Comparison of ENCODE assay signal across 23 cellular contexts in the genomic region with DNA sequence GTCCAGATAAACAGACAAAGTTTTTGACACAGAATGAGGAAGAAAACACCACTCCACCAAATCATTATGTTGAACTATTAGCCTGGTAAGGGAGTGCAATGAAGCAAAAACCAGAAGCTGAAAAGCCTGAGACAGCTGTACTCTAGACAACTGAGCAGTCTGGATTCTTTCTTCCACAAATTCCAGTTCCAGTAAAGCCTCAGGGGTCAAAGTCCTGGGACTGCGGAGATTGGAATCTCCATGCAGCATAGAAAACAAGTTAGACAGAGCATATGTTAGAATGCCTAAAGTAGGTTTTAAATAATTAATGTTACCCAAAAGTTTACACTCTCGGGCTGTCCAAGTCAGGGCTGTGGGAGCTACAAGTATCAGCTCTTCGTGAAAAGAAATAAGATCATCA.
DNase-seq lines count a peak whose midpoint lies in the region; TF ChIP-seq lines count a peak whose summit lies in the region.
"Had no signal": no experiment of that assay in that cellular context is flagged by ENCODE, and none has a peak within 500 bp of the region (broad histone marks: within the 10 kb centered on the region; RNA-seq: fewer than 3 reads in every experiment).

No MANE protein-coding gene starts in this region.

- H3K79me2 ChIP-seq in smooth muscle cell (ENCODE audit: low read depth): no peaks in the 10 kb centered on the region

- H3K27ac Mint-ChIP-seq in Caco-2 (ENCODE audit: unreplicated experiment): peak overlapping the region; percentile 23
- H3K27ac Mint-ChIP-seq in endodermal cell: no peak overlapping the region
- no peak overlapping the region for H3K27ac Mint-ChIP-seq in nephron progenitor cell
- H3K27ac Mint-ChIP-seq: IgD-negative memory B cell had no signal

- WGBS in endodermal cell (ENCODE audit: insufficient coverage in 1 of 2, insufficient read length in 1 of 2), 2 experiments: 88 to 100% methylated on average over 1 to 3 of the region's 3 CpGs
- 72% methylated on average over 3 of the region's 3 CpGs for WGBS in smooth muscle cell (ENCODE audit: low lambda C conversion rate)

- no peaks in the 10 kb centered on the region for H3K36me3 ChIP-seq in Caco-2 (ENCODE audit: control insufficient read depth, insufficient read depth, low read length)
- no peaks in the 10 kb centered on the region for H3K36me3 ChIP-seq in endodermal cell (ENCODE audit: control insufficient read depth, insufficient read depth, low read length)
- no peaks in the 10 kb centered on the region for H3K36me3 ChIP-seq in smooth muscle cell (ENCODE audit: low read depth)
- H3K36me3 ChIP-seq in tibial artery: no peaks in the 10 kb centered on the region

- TF ChIP-seq CTCF in Caco-2 (IDR thresholded peaks at IDR 0.05; ENCODE audit: insufficient read depth in 1 of 2, low read depth in 1 of 2, low read length in 1 of 2, severe bottlenecking in 1 of 2, unreplicated experiment in 1 of 2) (no peak), endodermal cell (conservative IDR thresholded peaks at IDR 0.05) (no peak), nephron progenitor cell (IDR thresholded peaks at IDR 0.05) (no peak), smooth muscle cell (IDR thresholded peaks at IDR 0.05; ENCODE audit: borderline replicate concordance, insufficient read depth, poor library complexity, severe bottlenecking) (no peak), tibial artery (IDR thresholded peaks at IDR 0.05) (no peak)

- H3K36me3 Mint-ChIP-seq in Caco-2 (ENCODE audit: insufficient read depth, unreplicated experiment) (peaks cover 5% of the 10 kb centered on the region), endodermal cell (ENCODE audit: low read depth) (peaks cover 17% of the 10 kb centered on the region), nephron progenitor cell (ENCODE audit: low read depth) (peaks cover 10% of the 10 kb centered on the region)
- H3K36me3 Mint-ChIP-seq: CD4-positive, alpha-beta memory T cell; IgD-negative memory B cell had no signal

- CTCF ChIA-PET in Caco-2 (lab: Charles Lee): no interaction called here
- CTCF ChIA-PET in HEK293T (lab: Yijun Ruan, JAX): no interaction called here

- H3K27me3 ChIP-seq in Caco-2 (replicated peaks; ENCODE audit: control insufficient read depth, insufficient read depth, low read length) (no peaks in the 10 kb centered on the region), endodermal cell (ENCODE audit: control insufficient read depth, insufficient read depth, low read length, poor library complexity, severe bottlenecking) (no peaks in the 10 kb centered on the region), smooth muscle cell (ENCODE audit: low read depth) (no peaks in the 10 kb centered on the region), tibial artery (no peaks in the 10 kb centered on the region)

- no peak overlapping the region for H2AFZ ChIP-seq in smooth muscle cell (ENCODE audit: low read depth)

- H3K9me3 ChIP-seq in Caco-2: no peaks in the 10 kb centered on the region
- H3K9me3 ChIP-seq in endodermal cell (ENCODE audit: control insufficient read depth, low read length): peaks cover 42% of the 10 kb centered on the region
- H3K9me3 ChIP-seq in smooth muscle cell (replicated peaks; ENCODE audit: low read depth): peaks cover 3% of the 10 kb centered on the region
- peaks cover 0 to 8% (median 0%) of the 10 kb centered on the region in 3 donors for H3K9me3 ChIP-seq in tibial artery

- H3K27ac ChIP-seq in endodermal cell (ENCODE audit: low read depth, low read length) (no peak overlapping the region), smooth muscle cell (ENCODE audit: low read depth) (no peak overlapping the region), tibial artery (no peak overlapping the region)
- H3K27ac ChIP-seq: KMS-11, RWPE1 had no signal

- H3K9me3 Mint-ChIP-seq in Caco-2 (ENCODE audit: unreplicated experiment) (peaks cover 36% of the 10 kb centered on the region), endodermal cell (peaks cover 62% of the 10 kb centered on the region), nephron progenitor cell (peaks cover 34% of the 10 kb centered on the region)

- no peak overlapping the region for H3K4me2 ChIP-seq in smooth muscle cell
- H3K4me2 ChIP-seq: KMS-11 had no signal

- H3F3A ChIP-seq in smooth muscle cell (ENCODE audit: low read depth): no peaks in the 10 kb centered on the region

- DNase-seq in Caco-2 (peak; percentile 35 to 45), HT-29 (ENCODE audit: low spot score) (peak; percentile 72), endodermal cell (no peak), nephron progenitor cell (no peak), smooth muscle cell (lab: John Stamatoyannopoulos, UW; ENCODE audit: unreplicated experiment) (no peak), tibial artery (no peak), HEK293T (ENCODE audit: extremely low spot score) (no peak), G401 (ENCODE audit: low spot score) (no peak)
- DNase-seq: C1 segment of cervical spinal cord; CD4-positive, alpha-beta memory T cell; COR-L47; DMS79 treated with DMSO at 0.1 percent for 48 hours; NCI-H1048; NCI-H1417; NCI-H1694; NCI-H2029 treated with DMSO at 0.1 percent for 48 hours; NCI-H2227 treated with DMSO at 0.1 percent for 48 hours; NCI-H510A; NCI-H69; SIG-M5 had no signal

- POLR2A ChIA-PET in Caco-2 (lab: Charles Lee): no interaction called here
- POLR2A ChIA-PET in HEK293T (lab: Yijun Ruan, JAX): no interaction called here

- no peaks in the 10 kb centered on the region for H4K20me1 ChIP-seq in smooth muscle cell (ENCODE audit: low read depth)

- H3K4me1 ChIP-seq in Caco-2: peaks cover 13% of the 10 kb centered on the region
- H3K4me1 ChIP-seq in endodermal cell (ENCODE audit: control insufficient read depth, insufficient read depth, low read length): no peaks in the 10 kb centered on the region
- no peaks in the 10 kb centered on the region for H3K4me1 ChIP-seq in smooth muscle cell (ENCODE audit: low read depth)
- no peaks in the 10 kb centered on the region for H3K4me1 ChIP-seq in tibial artery

- H3K9ac ChIP-seq in endodermal cell (ENCODE audit: extremely low read depth, low read length, poor library complexity, severe bottlenecking) (no peak overlapping the region), smooth muscle cell (ENCODE audit: low read depth) (no peak overlapping the region)
- H3K9ac ChIP-seq: KMS-11 had no signal

- no peaks in the 10 kb centered on the region for H3K27me3 Mint-ChIP-seq in Caco-2 (ENCODE audit: insufficient read depth, unreplicated experiment)
- no peaks in the 10 kb centered on the region for H3K27me3 Mint-ChIP-seq in endodermal cell (ENCODE audit: insufficient read depth)
- peaks cover 4% of the 10 kb centered on the region for H3K27me3 Mint-ChIP-seq in nephron progenitor cell (ENCODE audit: low read depth, poor library complexity)
- H3K27me3 Mint-ChIP-seq: CD4-positive, alpha-beta memory T cell; IgD-negative memory B cell had no signal

- peak overlapping the region; percentile 32 for H3K4me3 Mint-ChIP-seq in Caco-2 (ENCODE audit: unreplicated experiment)
- no peak overlapping the region for H3K4me3 Mint-ChIP-seq in endodermal cell
- H3K4me3 Mint-ChIP-seq in nephron progenitor cell: peak overlapping the region; percentile 21
- H3K4me3 Mint-ChIP-seq: CD4-positive, alpha-beta memory T cell; IgD-negative memory B cell had no signal

- H3K4me1 Mint-ChIP-seq in Caco-2 (ENCODE audit: low read depth, unreplicated experiment) (no peaks in the 10 kb centered on the region), endodermal cell (no peaks in the 10 kb centered on the region), nephron progenitor cell (no peaks in the 10 kb centered on the region)
- H3K4me1 Mint-ChIP-seq: CD4-positive, alpha-beta memory T cell had no signal

- H3K4me3 ChIP-seq in Caco-2 (ENCODE audit: low read depth, low read length) (no peak overlapping the region), endodermal cell (ENCODE audit: low read length) (peak overlapping the region; percentile 45), smooth muscle cell (no peak overlapping the region), tibial artery (no peak overlapping the region)

- in situ Hi-C loops in G401 (cut with HindIII; ENCODE audit: low sequenced_read_pairs): no loop called here

- BruUV-seq in Caco-2 (replicated peaks; lab: Mats Ljungman, UMichigan): no TSS peak

- intact Hi-C loops in Caco-2 (cut with micrococcal nuclease; ENCODE audit: unreplicated experiment) (no loop called here), tibial artery (cut with DNase I; ENCODE audit: low total_unique reads) (no loop called here)

TF ChIP-seq in HEK293T, 16 proteins besides CTCF, POLR2A, EP300 and RAD21:
- no peak for TF ChIP-seq FOXM1 (IDR thresholded peaks at IDR 0.05; ENCODE audit: borderline replicate concordance)
- no peak for TF ChIP-seq LEF1 (IDR thresholded peaks at IDR 0.05; ENCODE audit: borderline replicate concordance)
- no peak for TF ChIP-seq TARDBP (IDR thresholded peaks at IDR 0.05)
- no peak for TF ChIP-seq PKNOX1 (IDR thresholded peaks at IDR 0.05)
- no peak for TF ChIP-seq NFRKB (IDR thresholded peaks at IDR 0.05)
- TF ChIP-seq ARNT (IDR thresholded peaks at IDR 0.05): no peak
- TF ChIP-seq FOXK2 (IDR thresholded peaks at IDR 0.05): no peak
- no peak for TF ChIP-seq CTBP1 (IDR thresholded peaks at IDR 0.05; ENCODE audit: borderline replicate concordance)
- TF ChIP-seq L3MBTL2 (conservative IDR thresholded peaks at IDR 0.05): no peak

Comparison
In these comparisons a context has a peak if more than half of its experiments do, and no peak if none do; other contexts are left out.
1. DNase-seq: peak in Caco-2 (2 of 2) and HT-29 (single experiment); none in endodermal cell (single experiment), nephron progenitor cell (single experiment), smooth muscle cell (single experiment), tibial artery (0 of 2), HEK293T (single experiment) and G401 (single experiment).